ENCODE assay signal across 13 cellular contexts in genomic region chr17:76840443-76840767, GRCh38. TPM values are rescaled to one million over a fixed set of nuclear protein-coding genes. Genes with fewer than 3 reads are reported as not detected.
DNase-seq lines count a peak whose midpoint lies in the region; ATAC-seq, FAIRE-seq and TF ChIP-seq lines count a peak whose summit lies in the region.
"Had no signal": no experiment of that assay in that cellular context is flagged by ENCODE, and none has a peak within 500 bp of the region (broad histone marks: within the 10 kb centered on the region; RNA-seq: fewer than 3 reads in every experiment).

No MANE protein-coding gene starts in this region.

- intact Hi-C loops in A673 (cut with micrococcal nuclease; ENCODE audit: unreplicated experiment), result no loop called here

- no peaks in the 10 kb centered on the region for H3K79me2 ChIP-seq in GM23338 (replicated peaks; ENCODE audit: insufficient read depth)
- H3K79me2 ChIP-seq in SK-N-SH (ENCODE audit: insufficient read depth), result no peaks in the 10 kb centered on the region

- whole genome bisulfite sequencing in SK-N-SH (ENCODE audit: low lambda C conversion rate), result 67% methylated on average over 3 of the region's 3 CpGs
- 24 to 32% (median 32%) methylated on average over 3 of the region's 3 CpGs for WGBS in small intestine, 3 donors

- TF ChIP-seq EP300 in SK-N-SH (IDR thresholded peaks at IDR 0.05; ENCODE audit: borderline replicate concordance in 1 of 2, low read depth in 1 of 2, low read length in 1 of 2), result no peak

- no peak for TF ChIP-seq RAD21 in SK-N-SH (IDR thresholded peaks at IDR 0.05; ENCODE audit: low read length)

- H3K9ac ChIP-seq in SK-N-SH (no peak overlapping the region), iPS-18a (ENCODE audit: low read length) (no peak overlapping the region)

- H3K27me3 Mint-ChIP-seq in GM23338 (ENCODE audit: insufficient read depth, low read depth, poor library complexity), result peaks cover 48% of the 10 kb centered on the region

- H3K4me2 ChIP-seq in GM23338, result peak overlapping the region; percentile 84
- no peak overlapping the region for H3K4me2 ChIP-seq in SK-N-SH

- H4K20me1 ChIP-seq in GM23338 (replicated peaks; ENCODE audit: insufficient read depth) (no peaks in the 10 kb centered on the region), SK-N-SH (ENCODE audit: insufficient read depth) (no peaks in the 10 kb centered on the region)

- no peaks in the 10 kb centered on the region; the same call in 2 of the 3 replicates for H3K36me3 Mint-ChIP-seq in GM23338 (ENCODE audit: low read depth)
- H3K36me3 Mint-ChIP-seq: CD14-positive monocyte had no signal

- no peaks in the 10 kb centered on the region for H3K9me3 ChIP-seq in A673 (ENCODE audit: low read depth, low read length, poor library complexity, severe bottlenecking)
- no peaks in the 10 kb centered on the region for H3K9me3 ChIP-seq in SK-N-SH
- no peaks in the 10 kb centered on the region for H3K9me3 ChIP-seq in iPS-18a (ENCODE audit: control insufficient read depth, low read depth, low read length)
- H3K9me3 ChIP-seq in small intestine (ENCODE audit: control insufficient read depth, low read depth), result no peaks in the 10 kb centered on the region
- H3K9me3 ChIP-seq: right atrium auricular region had no signal

- H3K27ac ChIP-seq in A673 (ENCODE audit: low read depth, low read length, poor library complexity, severe bottlenecking), result peak overlapping the region; percentile 70
- no peak overlapping the region for H3K27ac ChIP-seq in GM23338 (ENCODE audit: low read depth)
- H3K27ac ChIP-seq in SK-N-SH (ENCODE audit: low read depth in 2 of 2, low read length in 1 of 2), result peak overlapping the region in 1 of 2 experiments; percentile 92; a peak in 2 of 4 replicates
- H3K27ac ChIP-seq in iPS-18a (ENCODE audit: low read length), result no peak overlapping the region
- H3K27ac ChIP-seq in small intestine (ENCODE audit: low read depth in 1 of 2, low read length in 1 of 2), result no peak overlapping the region
- H3K27ac ChIP-seq: right atrium auricular region had no signal

- H3K9me2 ChIP-seq in GM23338 (ENCODE audit: insufficient read depth), result no peaks in the 10 kb centered on the region
- no peaks in the 10 kb centered on the region for H3K9me2 ChIP-seq in SK-N-SH

- TF ChIP-seq CTCF in A673 (conservative IDR thresholded peaks at IDR 0.05; ENCODE audit: low read depth, low read length), result no peak
- no peak for TF ChIP-seq CTCF in GM23338 (conservative IDR thresholded peaks at IDR 0.05; ENCODE audit: low read depth in 2 of 2)
- TF ChIP-seq CTCF in SK-N-SH (IDR thresholded peaks at IDR 0.05), result no peak

- H3K4me3 Mint-ChIP-seq in GM23338, result peak overlapping the region; percentile 54
- H3K4me3 Mint-ChIP-seq: activated CD4-positive, alpha-beta T cell treated with anti-CD3 and anti-CD28 coated beads, Interleukin-2, amount 10 ng/mL, durations not matched to agents 7 days and 5 days had no signal

- H3K27me3 ChIP-seq in A673 (replicated peaks; ENCODE audit: insufficient read depth, low read depth, low read length, poor library complexity) (no peaks in the 10 kb centered on the region), GM23338 (ENCODE audit: insufficient read depth) (peaks cover 17% of the 10 kb centered on the region), SK-N-SH (ENCODE audit: insufficient read depth) (peaks cover 23% of the 10 kb centered on the region; the same call in 1 of the 2 replicates), iPS-18a (ENCODE audit: control insufficient read depth, insufficient read depth, low read length) (peaks cover 24% of the 10 kb centered on the region), small intestine (ENCODE audit: control insufficient read depth in 2 of 2, insufficient read depth in 2 of 2, low read length in 2 of 2) (no peaks in the 10 kb centered on the region)

- POLR2A ChIA-PET in A673 (lab: Charles Lee; ENCODE audit: low non-redundant PET) (no interaction called here), SK-N-SH (lab: Yijun Ruan, JAX) (no interaction called here)

- CTCF ChIA-PET in A673 (lab: Charles Lee) (no interaction called here), SK-N-SH (lab: Yijun Ruan, JAX) (interaction anchor here (0.5 to 4.7 kb wide), 9 partner anchors 8 to 453 kb away, joined by 3 to 79 read pairs (median 3); partner anchors contain the start of genes JMJD6, METTL23 and MGAT5B)

- no TSS peak for BruUV-seq in A673 (replicated peaks; lab: Mats Ljungman, UMichigan)

- no peak overlapping the region for H3K27ac Mint-ChIP-seq in GM23338
- H3K27ac Mint-ChIP-seq: activated CD4-positive, alpha-beta T cell treated with anti-CD3 and anti-CD28 coated beads, Interleukin-2, amount 10 ng/mL, durations not matched to agents 7 days and 5 days; CD14-positive monocyte had no signal

- no peaks in the 10 kb centered on the region for H3K9me3 Mint-ChIP-seq in GM23338
- H3K9me3 Mint-ChIP-seq: activated CD4-positive, alpha-beta T cell treated with anti-CD3 and anti-CD28 coated beads, Interleukin-2, amount 10 ng/mL, durations not matched to agents 7 days and 5 days had no signal

- H3K36me3 ChIP-seq in A673 (ENCODE audit: insufficient read depth, low read length, poor library complexity, severe bottlenecking) (no peaks in the 10 kb centered on the region), GM23338 (ENCODE audit: insufficient read depth) (no peaks in the 10 kb centered on the region; the same call in 1 of the 2 replicates), SK-N-SH (replicated peaks in 1 of 2; ENCODE audit: control insufficient read depth in 1 of 2, insufficient read depth in 2 of 2, low read length in 1 of 2) (no peaks in the 10 kb centered on the region), iPS-18a (ENCODE audit: control insufficient read depth, low read depth, low read length) (no peaks in the 10 kb centered on the region), small intestine (ENCODE audit: control insufficient read depth in 2 of 2, insufficient read depth in 2 of 2, low read length in 2 of 2) (no peaks in the 10 kb centered on the region)
- H3K36me3 ChIP-seq: right atrium auricular region had no signal

- peaks cover 52% of the 10 kb centered on the region for H3K4me1 Mint-ChIP-seq in GM23338

- no peak for FAIRE-seq in small intestine (lab: Jason Lieb, UNC)
- FAIRE-seq: frontal cortex, G401.6 had no signal

- ATAC-seq in GM23338 (peak; percentile 11), HG02588 (IDR thresholded peaks at IDR 0.05; ENCODE audit: unreplicated experiment) (no peak), GM21447 (IDR thresholded peaks at IDR 0.05; ENCODE audit: unreplicated experiment) (no peak)

- H3K4me1 ChIP-seq in A673 (ENCODE audit: insufficient read depth, low read length, poor library complexity, severe bottlenecking), result peaks cover 41% of the 10 kb centered on the region
- peaks cover 31% of the 10 kb centered on the region for H3K4me1 ChIP-seq in GM23338 (ENCODE audit: insufficient read depth)
- peaks cover 4 to 46% of the 10 kb centered on the region in 2 experiments; a peak in 2 of 4 replicates for H3K4me1 ChIP-seq in SK-N-SH (ENCODE audit: control insufficient read depth in 1 of 2, insufficient read depth in 2 of 2, low read depth in 1 of 2, low read length in 1 of 2)
- H3K4me1 ChIP-seq in iPS-18a (ENCODE audit: control insufficient read depth, low read depth, low read length), result peaks cover 22% of the 10 kb centered on the region
- H3K4me1 ChIP-seq in small intestine (ENCODE audit: control insufficient read depth in 2 of 2, insufficient read depth in 1 of 2, low read depth in 1 of 2, low read length in 1 of 2), result no peaks in the 10 kb centered on the region

- H2AFZ ChIP-seq in GM23338 (peak overlapping the region; percentile 91), SK-N-SH (ENCODE audit: low read depth) (no peak overlapping the region)

- H3K4me3 ChIP-seq in A673 (ENCODE audit: low read depth, low read length, poor library complexity, severe bottlenecking) (no peak overlapping the region), GM23338 (peak overlapping the region; percentile 64), SK-N-SH (ENCODE audit: low read depth in 2 of 2, low read length in 1 of 2) (no peak overlapping the region), iPS-18a (ENCODE audit: low read length) (peak overlapping the region; percentile 57), small intestine (ENCODE audit: low read depth in 1 of 2, low read length in 2 of 2) (no peak overlapping the region)

- H3F3A ChIP-seq in GM23338 (replicated peaks; ENCODE audit: low read depth), result no peaks in the 10 kb centered on the region
- no peaks in the 10 kb centered on the region for H3F3A ChIP-seq in SK-N-SH (replicated peaks; ENCODE audit: insufficient read depth)

- DNase-seq in A673 (ENCODE audit: low spot score) (no peak), GM23338 (ENCODE audit: low spot score) (no peak), SK-N-SH (peak; percentile 53), small intestine (no peak), Ammon's horn (ENCODE audit: low spot score) (no peak)

TF ChIP-seq in GM23338, 12 proteins besides CTCF, POLR2A, EP300 and RAD21 (continues in another document):
- no peak for TF ChIP-seq ETS1 (IDR thresholded peaks at IDR 0.05)

TF ChIP-seq in SK-N-SH, 30 proteins besides CTCF, POLR2A, EP300 and RAD21 (continues in another document):
- no peak for TF ChIP-seq EZH2phosphoT487 (IDR thresholded peaks at IDR 0.05; ENCODE audit: borderline replicate concordance, low read depth)
- no peak for TF ChIP-seq CHD2 (IDR thresholded peaks at IDR 0.05; ENCODE audit: low read length, partially characterized antibody)
- TF ChIP-seq MXI1 (IDR thresholded peaks at IDR 0.05; ENCODE audit: low read depth, low read length), result no peak
- no peak for TF ChIP-seq IRF3 (IDR thresholded peaks at IDR 0.05; ENCODE audit: low read depth, low read length)

RNA-seq across cellular contexts. Expression of gene MGAT5B, which starts 27.8 kb away (rescaled TPM):
- 1.1 and 3.7 TPM in 2 replicates for total RNA-seq in A673 (2021)
- 8.2 and 10.0 TPM in 2 replicates for total RNA-seq in GM23338 (2014; rRNA removed; shearing (Covaris generic))
- polyA plus RNA-seq in GM23338 (2016; fragmentation: Nextera tagmentation; extraction: Ambion mirVana), result 1.6 and 2.1 TPM in 2 replicates
- 10.3 and 13.8 TPM in 2 replicates for polyA plus RNA-seq in SK-N-SH (2012; rRNA removed)
- polyA plus RNA-seq in SK-N-SH (2012; cell fraction: cytosol; rRNA removed), result 4.1 and 7.1 TPM in 2 replicates
- 36.6 and 42.2 TPM in 2 replicates for polyA plus RNA-seq in SK-N-SH (2012; cell fraction: nucleus; rRNA removed)
- under 1 TPM in 1 of 3 donors, not detected in 2; 0.40 TPM for polyA plus RNA-seq in small intestine
- total RNA-seq: right atrium auricular region had no signal
- polyA plus RNA-seq: CD14-positive monocyte had no signal

Comparison
In these comparisons a context has a peak if more than half of its experiments do, and no peak if none do; other contexts are left out.
1. H3K4me3 ChIP-seq: peak in GM23338 (single experiment) and iPS-18a (single experiment); none in A673 (single experiment), SK-N-SH (0 of 2) and small intestine (0 of 2).